Comparison of ENCODE assay signal across 8 cellular contexts in the genomic region with DNA sequence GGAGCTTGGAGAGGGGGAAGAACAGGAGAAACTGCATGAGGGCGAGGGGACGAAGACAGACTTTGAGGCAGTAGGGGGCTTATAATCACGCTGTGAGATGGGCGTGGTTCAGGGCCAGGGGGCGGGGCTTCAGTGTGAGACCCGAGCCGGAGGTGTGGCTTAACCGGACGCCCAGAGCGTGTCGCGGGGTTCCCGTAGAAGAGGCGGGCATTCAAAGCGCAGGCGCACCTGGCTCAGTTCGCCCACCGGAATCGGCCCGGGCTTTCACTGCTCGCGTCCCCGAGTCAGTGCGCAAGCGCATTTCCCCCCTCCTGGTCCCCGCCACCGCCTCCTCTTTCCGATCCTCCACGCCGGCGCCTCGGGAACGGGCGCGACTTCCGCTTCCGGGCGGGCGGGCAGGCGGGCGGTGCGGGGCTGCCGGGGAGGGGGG. TPM values are rescaled to one million over a fixed set of nuclear protein-coding genes. Genes with fewer than 3 reads are reported as not detected.
DNase-seq lines count a peak whose midpoint lies in the region; ATAC-seq and TF ChIP-seq lines count a peak whose summit lies in the region.

No MANE protein-coding gene starts in this region.

- H3K4me1 ChIP-seq in mammary epithelial cell (ENCODE audit: insufficient read depth, low read length) = peaks cover 20% of the 10 kb centered on the region
- H3K4me1 ChIP-seq in spleen = peaks cover 15 to 93% (median 62%) of the 10 kb centered on the region in 6 donors

- WGBS in mammary epithelial cell (ENCODE audit: low coverage, missing lambda C conversion rate) = 0% methylated on average over 4 of the region's 43 CpGs
- WGBS in spleen, 5 donors = 0 to 5% (median 0%) methylated on average over 16 to 43 of the region's 43 CpGs

- no peak overlapping the region for H3K27ac ChIP-seq in mammary epithelial cell (ENCODE audit: insufficient read depth, low read depth, low read length)
- peak overlapping the region; percentile 84 to 99 (median 96) for H3K27ac ChIP-seq in spleen

- peaks cover 66% of the 10 kb centered on the region for H3K79me2 ChIP-seq in mammary epithelial cell (ENCODE audit: insufficient read depth, low read length)

- peak overlapping the region; percentile 71 for H3K4me2 ChIP-seq in mammary epithelial cell (ENCODE audit: insufficient read depth, low read depth, low read length)

- H3K9me3 ChIP-seq in mammary epithelial cell (replicated peaks; ENCODE audit: insufficient read depth, low read length) = no peaks in the 10 kb centered on the region
- H3K9me3 ChIP-seq in spleen = no peaks in the 10 kb centered on the region

- H3K27me3 ChIP-seq in mammary epithelial cell (ENCODE audit: insufficient read depth, low read length) = no peaks in the 10 kb centered on the region
- H3K27me3 ChIP-seq in spleen (replicated peaks in 1 of 7) = no peaks in the 10 kb centered on the region

- no TSS peak for BruUV-seq in mammary epithelial cell (replicated peaks; lab: Mats Ljungman, UMichigan)

- intact Hi-C loops in mammary epithelial cell (cut with micrococcal nuclease) = no loop called here
- intact Hi-C loops in spleen (cut with DNase I; ENCODE audit: low total_unique reads) = no loop called here

- peak overlapping the region; percentile 63 for H2AFZ ChIP-seq in mammary epithelial cell (ENCODE audit: low read depth, low read length)

- H4K20me1 ChIP-seq in mammary epithelial cell (ENCODE audit: insufficient read depth, low read length) = no peaks in the 10 kb centered on the region

- dilution Hi-C loops in mammary epithelial cell (cut with HindIII; ENCODE audit: low sequenced_read_pairs) = loop anchor here (25.0 kb wide), 2 partner anchors 943 to 1143 kb away; partner anchors contain the start of genes CDC42EP5, LENG9 and LILRB4

- H3K36me3 ChIP-seq in mammary epithelial cell (ENCODE audit: insufficient read depth, low read length) = peaks cover 4% of the 10 kb centered on the region
- peaks cover 0 to 42% (median 13%) of the 10 kb centered on the region in 6 donors for H3K36me3 ChIP-seq in spleen

- TF ChIP-seq CTCF in WI38 (IDR thresholded peaks at IDR 0.05; ENCODE audit: low read depth, low read length) (no peak), mammary epithelial cell (conservative IDR thresholded peaks at IDR 0.05 in 1 of 2, IDR thresholded peaks at IDR 0.05 in 1 of 2; ENCODE audit: extremely low read depth in 1 of 2, insufficient read depth in 1 of 2, low read depth in 1 of 2, low read length in 2 of 2) (no peak), spleen (IDR thresholded peaks at IDR 0.05 in 8 of 11, conservative IDR thresholded peaks at IDR 0.05 in 3 of 11) (no peak)

- ATAC-seq in GM18909 (IDR thresholded peaks at IDR 0.05; ENCODE audit: poor library complexity, unreplicated experiment) = peak; percentile 77
- ATAC-seq in HG03175 (IDR thresholded peaks at IDR 0.05; ENCODE audit: unreplicated experiment) = peak; percentile 76

- H3K4me3 ChIP-seq in WI38 (ENCODE audit: low read depth, low read length) (peak overlapping the region; percentile 94), mammary epithelial cell (replicated peaks in 1 of 3; ENCODE audit: insufficient read depth in 1 of 3, low read depth in 2 of 3, low read length in 3 of 3) (peak overlapping the region in 2 of 3 experiments; percentile 77 to 80), spleen (peak overlapping the region; percentile 61 to 97 (median 74))

- CTCF ChIA-PET in mammary epithelial cell (lab: Charles Lee; ENCODE audit: low non-redundant PET) = interaction anchor here (0.6 to 1.0 kb wide), 2 partner anchors 27 to 95 kb away, joined by 3 to 4 read pairs; no protein-coding TSS in a partner anchor

- no peak for TF ChIP-seq POLR2A in spleen (IDR thresholded peaks at IDR 0.05)

- in situ Hi-C loops in mammary epithelial cell (cut with MboI; ENCODE audit: low sequenced_read_pairs in 2 of 2) = no loop called here

- no peak overlapping the region for H3K9ac ChIP-seq in mammary epithelial cell (ENCODE audit: insufficient read depth, low read length)

- peak; percentile 99 for DNase-seq in AG08396 (ENCODE audit: low spot score)
- DNase-seq in NCI-H2227 treated with DMSO at 0.1 percent for 48 hours (lab: John Stamatoyannopoulos, UW) = peak; percentile 100
- DNase-seq in mammary epithelial cell = peak; percentile 95
- peak; percentile 96 for DNase-seq in iris pigment epithelial cell (ENCODE audit: low read depth)
- DNase-seq in spleen = peak; percentile 99

RNA-seq across cellular contexts. Expression of gene ZNF865, which starts 0.2 kb away (rescaled TPM):
- total RNA-seq in mammary epithelial cell (1 to 10 TPM; 1.5 to 8.8 TPM), spleen (10 to 100 TPM; 12.2 to 23.3 (median 17.8) TPM)
- polyA plus RNA-seq in mammary epithelial cell (2.1 TPM), spleen (10 to 100 TPM in 1 of 3 donors, 1 to 10 TPM in 2; 4.8 to 10.4 (median 5.3) TPM)
- polyA minus RNA-seq in mammary epithelial cell = 2.9 TPM

RNA-seq across cellular contexts. Expression of gene ZNF524, which starts 5.1 kb away (rescaled TPM):
- 10 to 100 TPM; 11.0 to 14.3 TPM for total RNA-seq in mammary epithelial cell
- 6.9 TPM for polyA plus RNA-seq in mammary epithelial cell
- polyA minus RNA-seq in mammary epithelial cell = 4.6 TPM
- total RNA-seq in spleen = 10 to 100 TPM; 19.7 to 42.5 (median 23.9) TPM
- 10 to 100 TPM; 33.3 to 57.8 (median 39.2) TPM for polyA plus RNA-seq in spleen

RNA-seq across cellular contexts. Expression of gene FIZ1, which starts 5.9 kb away (rescaled TPM):
- 10 to 100 TPM in 1 of 2 donors, 1 to 10 TPM in 1; 5.3 to 13.4 TPM for total RNA-seq in mammary epithelial cell
- polyA plus RNA-seq in mammary epithelial cell = 3.7 TPM
- 15.5 TPM for polyA minus RNA-seq in mammary epithelial cell
- total RNA-seq in spleen = 10 to 100 TPM in 5 of 7 donors, 1 to 10 TPM in 2; 7.6 to 17.3 (median 11.4) TPM
- 10 to 100 TPM in 1 of 3 donors, 1 to 10 TPM in 2; 5.1 to 11.5 (median 7.8) TPM for polyA plus RNA-seq in spleen

RNA-seq across cellular contexts. Expression of gene ZNF784, which starts 19.1 kb away (rescaled TPM):
- total RNA-seq in mammary epithelial cell (1 to 10 TPM; 4.2 to 6.1 TPM), spleen (1 to 10 TPM; 4.0 to 10.0 (median 7.1) TPM)
- polyA plus RNA-seq in mammary epithelial cell (2.7 TPM), spleen (1 to 10 TPM; 3.3 to 7.6 (median 5.6) TPM)
- 6.7 TPM for polyA minus RNA-seq in mammary epithelial cell

RNA-seq across cellular contexts. Expression of gene ZNF579, which starts 24.6 kb away (rescaled TPM):
- total RNA-seq in mammary epithelial cell (10 to 100 TPM in 1 of 2 donors, 1 to 10 TPM in 1; 6.0 to 13.7 TPM), spleen (10 to 100 TPM in 2 of 7 donors, 1 to 10 TPM in 4, under 1 TPM in 1; 0.72 to 10.6 (median 6.5) TPM)
- polyA plus RNA-seq in mammary epithelial cell (2.7 TPM), spleen (1 to 10 TPM; 2.8 to 6.9 (median 3.4) TPM)
- 0.52 TPM for polyA minus RNA-seq in mammary epithelial cell
